1 cellular context compared by ENCODE assay signal in genomic region chr3:157159037-157159761, GRCh38.
TF ChIP-seq lines count a peak whose summit lies in the region.

No MANE protein-coding gene starts in this region.

TF ChIP-seq in SK-N-SH, 30 proteins besides CTCF, POLR2A, EP300 and RAD21 (continued from another document):
- TF ChIP-seq REST (IDR thresholded peaks at IDR 0.05; ENCODE audit: low read depth, low read length): no peak
- TF ChIP-seq ELF1 (IDR thresholded peaks at IDR 0.05): peak; percentile 28; the same call in 1 of the 2 replicates
